8 cellular contexts compared by ENCODE assay signal in the genomic region with DNA sequence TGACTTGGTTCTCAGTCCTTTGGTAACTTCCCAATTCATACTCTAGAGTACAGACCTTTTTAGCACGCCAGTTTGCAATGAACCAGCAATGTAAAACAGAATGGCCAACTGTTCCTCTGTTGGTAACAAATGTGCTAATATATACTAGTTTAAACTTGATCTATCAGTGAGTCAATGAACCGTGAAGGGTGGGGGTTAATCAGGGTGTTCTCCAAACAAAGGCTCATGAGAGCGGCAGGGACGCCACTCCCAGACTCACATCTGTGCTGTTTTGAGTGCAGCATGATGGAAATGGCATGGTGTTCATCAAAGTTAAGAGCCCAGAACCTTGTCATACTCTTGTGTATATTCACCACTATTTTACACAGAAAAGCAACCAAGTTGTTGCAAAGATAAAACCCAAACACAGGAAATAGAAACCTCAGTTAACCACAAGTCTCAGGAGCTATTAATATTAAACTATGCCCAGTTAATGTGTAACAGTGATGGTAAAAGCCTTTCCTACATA.
DNase-seq lines count a peak whose midpoint lies in the region; ATAC-seq and TF ChIP-seq lines count a peak whose summit lies in the region.

No MANE protein-coding gene starts in this region.

- H3K27me3 Mint-ChIP-seq in activated CD8-positive, alpha-beta memory T cell treated with anti-CD3 and anti-CD28 coated beads, Interleukin-2, amount 10 ng/mL, durations not matched to agents 7 days and 5 days = peaks cover 37% of the 10 kb centered on the region
- H3K27me3 Mint-ChIP-seq in glutamatergic neuron (ENCODE audit: unreplicated experiment) (peaks cover 3% of the 10 kb centered on the region), osteocyte (ENCODE audit: unreplicated experiment) (peaks cover 28% of the 10 kb centered on the region)

- H3K4me3 Mint-ChIP-seq in activated CD8-positive, alpha-beta memory T cell treated with anti-CD3 and anti-CD28 coated beads, Interleukin-2, amount 10 ng/mL, durations not matched to agents 7 days and 5 days = no peak overlapping the region
- peak overlapping the region; percentile 69 for H3K4me3 Mint-ChIP-seq in glutamatergic neuron (ENCODE audit: unreplicated experiment)
- no peak overlapping the region for H3K4me3 Mint-ChIP-seq in osteocyte (ENCODE audit: unreplicated experiment)

- H3K36me3 Mint-ChIP-seq in activated CD8-positive, alpha-beta memory T cell treated with anti-CD3 and anti-CD28 coated beads, Interleukin-2, amount 10 ng/mL, durations not matched to agents 7 days and 5 days = peaks cover 2% of the 10 kb centered on the region
- H3K36me3 Mint-ChIP-seq in glutamatergic neuron (ENCODE audit: unreplicated experiment) (no peaks in the 10 kb centered on the region), osteocyte (ENCODE audit: unreplicated experiment) (no peaks in the 10 kb centered on the region)

- intact Hi-C loops in cardiac septum (cut with DNase I) = no loop called here

- no peak for DNase-seq in activated CD8-positive, alpha-beta memory T cell treated with anti-CD3 and anti-CD28 coated beads, Interleukin-2, amount 10 ng/mL, durations not matched to agents 7 days and 5 days
- no peak for DNase-seq in activated CD8-positive, alpha-beta memory T cell treated with anti-CD3 and anti-CD28 coated beads, Interleukin-2, amount 50 U/mL, for 48 hours
- DNase-seq in NCI-H2227 (lab: John Stamatoyannopoulos, UW; ENCODE audit: unreplicated experiment) (peak; percentile 44), glutamatergic neuron (peak; percentile 50), cardiac septum (ENCODE audit: low spot score) (no peak), osteocyte (ENCODE audit: extremely low spot score, unreplicated experiment) (no peak), NCI-H2029 (lab: John Stamatoyannopoulos, UW) (no peak)

- no peaks in the 10 kb centered on the region for H3K9me3 Mint-ChIP-seq in activated CD8-positive, alpha-beta memory T cell treated with anti-CD3 and anti-CD28 coated beads, Interleukin-2, amount 10 ng/mL, durations not matched to agents 7 days and 5 days (ENCODE audit: low read depth)
- H3K9me3 Mint-ChIP-seq in glutamatergic neuron (ENCODE audit: unreplicated experiment) (no peaks in the 10 kb centered on the region), osteocyte (ENCODE audit: unreplicated experiment) (no peaks in the 10 kb centered on the region)

- ATAC-seq in activated CD8-positive, alpha-beta memory T cell treated with anti-CD3 and anti-CD28 coated beads, Interleukin-2, amount 10 ng/mL, durations not matched to agents 7 days and 5 days = peak; percentile 58
- ATAC-seq in HG02943 (IDR thresholded peaks at IDR 0.05; ENCODE audit: low read depth, unreplicated experiment) = peak; percentile 98

- TF ChIP-seq CTCF in glutamatergic neuron (IDR thresholded peaks at IDR 0.05; ENCODE audit: partially characterized antibody, unreplicated experiment) = no peak
- TF ChIP-seq CTCF in osteocyte (IDR thresholded peaks at IDR 0.05) = no peak

- CTCF ChIA-PET in activated CD8-positive, alpha-beta memory T cell treated with anti-CD3 and anti-CD28 coated beads, Interleukin-2, amount 10 ng/mL, durations not matched to agents 7 days and 5 days (lab: Charles Lee) = no interaction called here

- H3K4me1 Mint-ChIP-seq in activated CD8-positive, alpha-beta memory T cell treated with anti-CD3 and anti-CD28 coated beads, Interleukin-2, amount 10 ng/mL, durations not matched to agents 7 days and 5 days = peaks cover 15% of the 10 kb centered on the region
- H3K4me1 Mint-ChIP-seq in glutamatergic neuron (ENCODE audit: low read depth, unreplicated experiment) = peaks cover 29% of the 10 kb centered on the region
- peaks cover 8% of the 10 kb centered on the region for H3K4me1 Mint-ChIP-seq in osteocyte (ENCODE audit: unreplicated experiment)

- H3K27ac Mint-ChIP-seq in activated CD8-positive, alpha-beta memory T cell treated with anti-CD3 and anti-CD28 coated beads, Interleukin-2, amount 10 ng/mL, durations not matched to agents 7 days and 5 days = no peak overlapping the region
- H3K27ac Mint-ChIP-seq in glutamatergic neuron (ENCODE audit: unreplicated experiment) (peak overlapping the region; percentile 98), osteocyte (ENCODE audit: unreplicated experiment) (no peak overlapping the region)

Comparison
In these comparisons a context has a peak if more than half of its experiments do, and no peak if none do; other contexts are left out.
1. DNase-seq: peak in NCI-H2227 (single experiment) and glutamatergic neuron (single experiment); none in activated CD8-positive, alpha-beta memory T cell treated with anti-CD3 and anti-CD28 coated beads, Interleukin-2, amount 10 ng/mL, durations not matched to agents 7 days and 5 days (single experiment), activated CD8-positive, alpha-beta memory T cell treated with anti-CD3 and anti-CD28 coated beads, Interleukin-2, amount 50 U/mL, for 48 hours (single experiment), cardiac septum (single experiment), osteocyte (single experiment) and NCI-H2029 (single experiment).